In the genomic region with DNA sequence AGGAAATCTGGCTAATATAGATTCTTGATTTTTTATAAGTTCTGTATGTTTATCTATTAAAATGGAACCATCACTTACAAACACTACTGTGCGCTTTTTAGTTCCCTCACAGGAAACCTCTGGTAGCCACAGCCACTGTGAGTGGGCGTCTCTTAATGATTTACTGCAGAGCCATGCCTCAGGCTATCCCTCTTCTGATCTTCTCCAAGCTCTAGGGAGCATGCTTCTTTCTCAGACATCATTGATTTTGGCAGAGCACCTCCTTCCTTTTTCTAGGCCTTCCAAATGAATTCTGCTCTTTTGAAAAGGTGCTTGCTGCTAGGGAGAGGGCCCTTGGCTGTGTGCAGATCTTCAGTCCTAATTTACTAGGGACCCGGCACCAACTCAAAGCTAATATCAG, we compare ENCODE assay signal across 12 cellular contexts.
A peak's percentile ranks its signal among the peaks of the same experiment; 100 is the strongest.
DNase-seq lines count a peak whose midpoint lies in the region; ATAC-seq and TF ChIP-seq lines count a peak whose summit lies in the region.
"Had no signal": no experiment of that assay in that cellular context is flagged by ENCODE, and none has a peak within 500 bp of the region (broad histone marks: within the 10 kb centered on the region; RNA-seq: fewer than 3 reads in every experiment).

No MANE protein-coding gene starts in this region.

- TF ChIP-seq CTCF in OCI-LY1 (IDR thresholded peaks at IDR 0.05; ENCODE audit: low read length) = no peak
- TF ChIP-seq CTCF in type B pancreatic cell (conservative IDR thresholded peaks at IDR 0.05) = no peak

- H3K4me3 ChIP-seq in OCI-LY1 (ENCODE audit: low read depth, low read length, poor library complexity, severe bottlenecking) = no peak overlapping the region
- H3K4me3 ChIP-seq: A549, esophagus muscularis mucosa, transverse colon had no signal

- H2AFZ ChIP-seq in OCI-LY1 (ENCODE audit: low read length) = no peak overlapping the region

- peaks cover 22% of the 10 kb centered on the region for H3K36me3 Mint-ChIP-seq in type B pancreatic cell

- no peaks in the 10 kb centered on the region for H3K27me3 ChIP-seq in OCI-LY1 (ENCODE audit: insufficient read depth, low read length)
- H3K27me3 ChIP-seq: esophagus muscularis mucosa, transverse colon had no signal

- H4K20me1 ChIP-seq in OCI-LY1 (ENCODE audit: insufficient read depth, low read length) = no peaks in the 10 kb centered on the region

- H3K27me3 Mint-ChIP-seq in type B pancreatic cell = no peaks in the 10 kb centered on the region

- peaks cover 49% of the 10 kb centered on the region for H3K4me1 Mint-ChIP-seq in type B pancreatic cell (ENCODE audit: unreplicated experiment)

- H3K9ac ChIP-seq in OCI-LY1 (ENCODE audit: low read length) = peak overlapping the region; percentile 19; the same call in 1 of the 2 replicates

- H3K4me1 ChIP-seq in OCI-LY1 (ENCODE audit: insufficient read depth, low read length, severe bottlenecking) = peaks cover 92% of the 10 kb centered on the region

- peak overlapping the region; percentile 13; the same call in 1 of the 2 replicates for H3K4me2 ChIP-seq in OCI-LY1 (ENCODE audit: low read length)
- H3K4me2 ChIP-seq: A549 had no signal

- 0 out of 2 replicates have a peak, but pooled peaks cover 2% of the 10 kb centered on the region for H3K79me2 ChIP-seq in OCI-LY1 (ENCODE audit: insufficient read depth, low read length)

- H3K4me3 Mint-ChIP-seq in type B pancreatic cell = no peak overlapping the region

- peak overlapping the region; percentile 16 for H3K27ac Mint-ChIP-seq in type B pancreatic cell

- peak overlapping the region; percentile 99 for H3K27ac ChIP-seq in OCI-LY1 (ENCODE audit: low read depth, low read length, poor library complexity, severe bottlenecking)
- H3K27ac ChIP-seq: A549, esophagus muscularis mucosa, transverse colon had no signal

- H3K9me3 Mint-ChIP-seq in type B pancreatic cell = no peaks in the 10 kb centered on the region

- peak; percentile 46 for DNase-seq in activated CD8-positive, alpha-beta memory T cell treated with anti-CD3 and anti-CD28 coated beads for 24 hours
- DNase-seq in activated CD8-positive, alpha-beta memory T cell treated with anti-CD3 and anti-CD28 coated beads, Interleukin-2, amount 50 U/mL, for 4 hours = no peak
- DNase-seq in type B pancreatic cell (ENCODE audit: extremely low spot score, unreplicated experiment) (no peak), COR-L47 (lab: John Stamatoyannopoulos, UW) (no peak), NCI-H2029 (lab: John Stamatoyannopoulos, UW) (no peak)
- DNase-seq: SIG-M5, transverse colon had no signal

- no peaks in the 10 kb centered on the region for H3K9me3 ChIP-seq in OCI-LY1 (ENCODE audit: low read length)
- H3K9me3 ChIP-seq: A549, esophagus muscularis mucosa, transverse colon had no signal

- ATAC-seq in HG02852 (IDR thresholded peaks at IDR 0.05; ENCODE audit: unreplicated experiment) (peak; percentile 19), GM19455 (IDR thresholded peaks at IDR 0.05; ENCODE audit: unreplicated experiment) (no peak)
- ATAC-seq: A549 had no signal

- H3K36me3 ChIP-seq in OCI-LY1 (ENCODE audit: insufficient read depth, low read length) = peaks cover 16% of the 10 kb centered on the region; the same call in 1 of the 2 replicates
- H3K36me3 ChIP-seq: transverse colon had no signal

- no peaks in the 10 kb centered on the region; the same call in 1 of the 2 replicates for H3F3A ChIP-seq in OCI-LY1 (ENCODE audit: insufficient read depth, low read length)

- no peaks in the 10 kb centered on the region for H3K9me2 ChIP-seq in OCI-LY1 (ENCODE audit: low read depth, low read length)
